Comparison of ENCODE assay signal across 8 cellular contexts in the genomic region with DNA sequence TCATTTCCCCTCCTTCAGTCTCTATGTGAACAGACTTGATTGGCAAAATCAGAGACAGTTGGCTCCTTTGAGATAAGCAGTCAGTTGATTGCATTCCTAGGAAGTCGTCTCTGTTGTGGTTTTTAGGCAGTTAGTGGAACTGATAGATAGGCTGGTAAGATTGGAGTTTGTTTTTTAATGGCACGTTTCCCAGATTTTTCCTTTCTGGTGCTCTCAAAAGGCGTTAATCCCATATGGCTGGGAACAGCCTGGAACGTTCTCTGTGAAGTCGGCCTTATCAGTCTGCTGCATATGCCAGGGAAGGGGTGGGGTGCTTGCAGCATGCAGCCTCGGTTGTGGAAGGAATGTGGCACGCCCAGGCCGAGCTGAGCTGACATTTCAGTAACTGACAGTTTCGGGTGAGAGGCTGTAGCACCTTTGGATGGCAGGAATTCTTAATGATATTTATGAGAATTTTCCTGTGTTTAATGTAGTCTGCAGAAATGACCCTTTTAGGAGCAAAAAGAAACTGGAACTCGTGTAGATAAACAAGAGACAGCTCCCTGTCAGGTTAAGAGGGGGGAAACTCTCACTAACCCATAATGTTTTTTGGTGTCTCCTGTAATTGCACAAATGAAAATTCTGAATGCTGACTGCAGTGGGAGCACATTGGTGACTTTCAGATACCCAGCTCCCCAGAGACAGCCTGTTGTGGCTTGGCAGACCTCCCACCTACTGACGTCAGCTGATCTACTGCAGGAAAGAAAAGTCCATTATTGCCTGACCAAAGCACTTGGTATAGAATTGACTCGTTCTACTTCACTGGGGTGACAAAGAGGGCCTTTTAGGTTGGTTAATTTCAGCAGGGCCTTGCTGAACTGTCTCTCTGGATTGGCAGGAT. TPM values are rescaled to one million over a fixed set of nuclear protein-coding genes. Genes with fewer than 3 reads are reported as not detected.
A peak's percentile ranks its signal among the peaks of the same experiment; 100 is the strongest.
DNase-seq lines count a peak whose midpoint lies in the region; ATAC-seq and TF ChIP-seq lines count a peak whose summit lies in the region.

No MANE protein-coding gene starts in this region.

- peak overlapping the region in 3 of 4 donors; percentile 4 to 80 (median 65) for H3K4me3 Mint-ChIP-seq in IgD-negative memory B cell

- intact Hi-C loops in gastrocnemius medialis (cut with DNase I; ENCODE audit: low total_unique reads), result no loop called here

- H3K36me3 ChIP-seq in hepatocyte (replicated peaks; ENCODE audit: insufficient read depth, low read depth) (no peaks in the 10 kb centered on the region), gastrocnemius medialis (no peaks in the 10 kb centered on the region)

- no peaks in the 10 kb centered on the region for H3K27me3 ChIP-seq in hepatocyte
- no peaks in the 10 kb centered on the region for H3K27me3 ChIP-seq in gastrocnemius medialis

- peak overlapping the region in 2 of 3 donors; percentile 4 to 83 for H3K27ac Mint-ChIP-seq in IgD-negative memory B cell

- TF ChIP-seq CTCF in C4-2B (conservative IDR thresholded peaks at IDR 0.05), result no peak
- no peak for TF ChIP-seq CTCF in astrocyte of the spinal cord (IDR thresholded peaks at IDR 0.05; ENCODE audit: low read depth, low read length)
- TF ChIP-seq CTCF in hepatocyte (IDR thresholded peaks at IDR 0.05; ENCODE audit: poor library complexity), result no peak
- no peak for TF ChIP-seq CTCF in gastrocnemius medialis (IDR thresholded peaks at IDR 0.05 in 4 of 5, conservative IDR thresholded peaks at IDR 0.05 in 1 of 5)

- no peak for TF ChIP-seq POLR2A in gastrocnemius medialis (IDR thresholded peaks at IDR 0.05)

- peak; percentile 77 for ATAC-seq in GM21360 (IDR thresholded peaks at IDR 0.05; ENCODE audit: unreplicated experiment)
- ATAC-seq in SK-N-SH treated with all-trans-retinoic acid at 6 μM for 48 hours, result peak; percentile 74
- ATAC-seq in gastrocnemius medialis, result peak; percentile 67 to 72

- H3K9me2 ChIP-seq in hepatocyte (replicated peaks; ENCODE audit: insufficient read depth), result no peaks in the 10 kb centered on the region

- H3K4me3 ChIP-seq in astrocyte of the spinal cord (ENCODE audit: low read depth, low read length) (peak overlapping the region; percentile 12), hepatocyte (no peak overlapping the region), gastrocnemius medialis (peak overlapping the region in 1 of 4 donors; percentile 17)

- peaks cover 6% of the 10 kb centered on the region for H3K36me3 Mint-ChIP-seq in IgD-negative memory B cell

- H3K4me1 ChIP-seq in hepatocyte (ENCODE audit: insufficient read depth) (peaks cover 57% of the 10 kb centered on the region), gastrocnemius medialis (peaks cover 36 to 39% of the 10 kb centered on the region in 2 donors)

- H3K27me3 Mint-ChIP-seq in IgD-negative memory B cell, result no peaks in the 10 kb centered on the region

- peaks cover 82% of the 10 kb centered on the region for H3K79me2 ChIP-seq in hepatocyte

- peak overlapping the region; percentile 67 for H3K4me2 ChIP-seq in hepatocyte

- H3K9me3 ChIP-seq in hepatocyte (ENCODE audit: low read depth), result no peaks in the 10 kb centered on the region
- no peaks in the 10 kb centered on the region for H3K9me3 ChIP-seq in gastrocnemius medialis

- H3K27ac ChIP-seq in C4-2B (peak overlapping the region; percentile 48), hepatocyte (peak overlapping the region; percentile 56), gastrocnemius medialis (peak overlapping the region; percentile 33 to 68 (median 52))

- peaks cover 33% of the 10 kb centered on the region for H4K20me1 ChIP-seq in hepatocyte (ENCODE audit: insufficient read depth, poor library complexity, severe bottlenecking)

- H3K4me1 Mint-ChIP-seq in IgD-negative memory B cell, result peaks cover 21 to 32% (median 29%) of the 10 kb centered on the region in 3 donors

- DNase-seq in astrocyte of the spinal cord (ENCODE audit: low read depth, low spot score) (peak; percentile 94), hepatocyte (ENCODE audit: low spot score) (peak; percentile 77), gastrocnemius medialis (peak; percentile 35 to 59), GDM1 (lab: John Stamatoyannopoulos, UW) (no peak)

- in situ Hi-C loops in astrocyte of the spinal cord (cut with HindIII; ENCODE audit: low sequenced_read_pairs) (no loop called here), gastrocnemius medialis (cut with MboI; ENCODE audit: low sequenced_read_pairs in 4 of 4) (no loop called here)

- H2AFZ ChIP-seq in hepatocyte, result no peak overlapping the region

- H3K9me3 Mint-ChIP-seq in IgD-negative memory B cell, result no peaks in the 10 kb centered on the region

- WGBS in hepatocyte (ENCODE audit: low lambda C conversion rate, missing lambda C conversion rate), result 14% methylated on average over 12 of the region's 12 CpGs

TF ChIP-seq in SK-N-SH treated with all-trans-retinoic acid at 6 μM for 48 hours, 23 proteins besides CTCF, POLR2A, EP300 and RAD21:
- TF ChIP-seq ISL1 (CRISPR knock-in tag; IDR thresholded peaks at IDR 0.05) (peak; percentile 51; the same call in 1 of the 2 replicates), TCF4 (CRISPR knock-in tag; IDR thresholded peaks at IDR 0.05; ENCODE audit: borderline replicate concordance) (peak; percentile 39; the same call in 1 of the 2 replicates), ZC3H10 (CRISPR knock-in tag; IDR thresholded peaks at IDR 0.05) (no peak), ZNF565 (CRISPR knock-in tag; conservative IDR thresholded peaks at IDR 0.05; ENCODE audit: low read depth) (no peak), ARNTL (CRISPR knock-in tag; IDR thresholded peaks at IDR 0.05; ENCODE audit: borderline replicate concordance, low read depth) (no peak), ZNF8 (CRISPR knock-in tag; IDR thresholded peaks at IDR 0.05) (peak; percentile 65), ZNF70 (CRISPR knock-in tag; IDR thresholded peaks at IDR 0.05) (no peak), ESRRG (CRISPR knock-in tag; IDR thresholded peaks at IDR 0.05) (no peak)
- TF ChIP-seq, protein P1, sequence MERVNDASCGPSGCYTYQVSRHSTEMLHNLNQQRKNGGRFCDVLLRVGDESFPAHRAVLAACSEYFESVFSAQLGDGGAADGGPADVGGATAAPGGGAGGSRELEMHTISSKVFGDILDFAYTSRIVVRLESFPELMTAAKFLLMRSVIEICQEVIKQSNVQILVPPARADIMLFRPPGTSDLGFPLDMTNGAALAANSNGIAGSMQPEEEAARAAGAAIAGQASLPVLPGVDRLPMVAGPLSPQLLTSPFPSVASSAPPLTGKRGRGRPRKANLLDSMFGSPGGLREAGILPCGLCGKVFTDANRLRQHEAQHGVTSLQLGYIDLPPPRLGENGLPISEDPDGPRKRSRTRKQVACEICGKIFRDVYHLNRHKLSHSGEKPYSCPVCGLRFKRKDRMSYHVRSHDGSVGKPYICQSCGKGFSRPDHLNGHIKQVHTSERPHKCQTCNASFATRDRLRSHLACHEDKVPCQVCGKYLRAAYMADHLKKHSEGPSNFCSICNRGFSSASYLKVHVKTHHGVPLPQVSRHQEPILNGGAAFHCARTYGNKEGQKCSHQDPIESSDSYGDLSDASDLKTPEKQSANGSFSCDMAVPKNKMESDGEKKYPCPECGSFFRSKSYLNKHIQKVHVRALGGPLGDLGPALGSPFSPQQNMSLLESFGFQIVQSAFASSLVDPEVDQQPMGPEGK (CRISPR knock-in tag; IDR thresholded peaks at IDR 0.05; ENCODE audit: borderline replicate concordance), result no peak
- TF ChIP-seq, protein P2, sequence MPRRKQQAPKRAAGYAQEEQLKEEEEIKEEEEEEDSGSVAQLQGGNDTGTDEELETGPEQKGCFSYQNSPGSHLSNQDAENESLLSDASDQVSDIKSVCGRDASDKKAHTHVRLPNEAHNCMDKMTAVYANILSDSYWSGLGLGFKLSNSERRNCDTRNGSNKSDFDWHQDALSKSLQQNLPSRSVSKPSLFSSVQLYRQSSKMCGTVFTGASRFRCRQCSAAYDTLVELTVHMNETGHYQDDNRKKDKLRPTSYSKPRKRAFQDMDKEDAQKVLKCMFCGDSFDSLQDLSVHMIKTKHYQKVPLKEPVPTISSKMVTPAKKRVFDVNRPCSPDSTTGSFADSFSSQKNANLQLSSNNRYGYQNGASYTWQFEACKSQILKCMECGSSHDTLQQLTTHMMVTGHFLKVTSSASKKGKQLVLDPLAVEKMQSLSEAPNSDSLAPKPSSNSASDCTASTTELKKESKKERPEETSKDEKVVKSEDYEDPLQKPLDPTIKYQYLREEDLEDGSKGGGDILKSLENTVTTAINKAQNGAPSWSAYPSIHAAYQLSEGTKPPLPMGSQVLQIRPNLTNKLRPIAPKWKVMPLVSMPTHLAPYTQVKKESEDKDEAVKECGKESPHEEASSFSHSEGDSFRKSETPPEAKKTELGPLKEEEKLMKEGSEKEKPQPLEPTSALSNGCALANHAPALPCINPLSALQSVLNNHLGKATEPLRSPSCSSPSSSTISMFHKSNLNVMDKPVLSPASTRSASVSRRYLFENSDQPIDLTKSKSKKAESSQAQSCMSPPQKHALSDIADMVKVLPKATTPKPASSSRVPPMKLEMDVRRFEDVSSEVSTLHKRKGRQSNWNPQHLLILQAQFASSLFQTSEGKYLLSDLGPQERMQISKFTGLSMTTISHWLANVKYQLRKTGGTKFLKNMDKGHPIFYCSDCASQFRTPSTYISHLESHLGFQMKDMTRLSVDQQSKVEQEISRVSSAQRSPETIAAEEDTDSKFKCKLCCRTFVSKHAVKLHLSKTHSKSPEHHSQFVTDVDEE (CRISPR knock-in tag; IDR thresholded peaks at IDR 0.05), result no peak; the same call in none of the 2 replicates

RNA-seq across cellular contexts. Expression of a gene that starts 6.3 kb away (rescaled TPM):
- polyA plus RNA-seq in IgD-negative memory B cell, result 88.0 TPM
- total RNA-seq in hepatocyte, result 182 and 184 TPM in 2 replicates
- polyA plus RNA-seq in hepatocyte, result 123 and 144 TPM in 2 replicates
- total RNA-seq in gastrocnemius medialis, result 10 to 100 TPM; 30.2 to 41.5 (median 33.0) TPM

RNA-seq across cellular contexts. Expression of a gene that starts 54.2 kb away (rescaled TPM):
- polyA plus RNA-seq in IgD-negative memory B cell, result 25.3 TPM
- 19.5 and 22.6 TPM in 2 replicates for total RNA-seq in hepatocyte
- polyA plus RNA-seq in hepatocyte, result 13.3 and 15.1 TPM in 2 replicates
- total RNA-seq in gastrocnemius medialis, result 10 to 100 TPM; 31.4 to 56.7 (median 32.7) TPM
